Comparison of ENCODE assay signal across 9 cellular contexts in genomic region chr3:23865595-23866396, GRCh38. TPM values are rescaled to one million over a fixed set of nuclear protein-coding genes. Genes with fewer than 3 reads are reported as not detected.
DNase-seq lines count a peak whose midpoint lies in the region; ATAC-seq and TF ChIP-seq lines count a peak whose summit lies in the region.
"Had no signal": no experiment of that assay in that cellular context is flagged by ENCODE, and none has a peak within 500 bp of the region (broad histone marks: within the 10 kb centered on the region; RNA-seq: fewer than 3 reads in every experiment).

No MANE protein-coding gene starts in this region.

- H3K4me1 ChIP-seq in PC-3 (ENCODE audit: insufficient read depth, low read length) (0 out of 2 replicates have a peak, but pooled peaks cover 9% of the 10 kb centered on the region), right cardiac atrium (ENCODE audit: control insufficient read depth, insufficient read depth, low read length) (peaks cover 13% of the 10 kb centered on the region), spleen (peaks cover 19 to 83% (median 38%) of the 10 kb centered on the region in 6 donors)

- no peak overlapping the region for H3K9ac ChIP-seq in PC-3 (ENCODE audit: low read length)

- H3K9me3 ChIP-seq in PC-3 (ENCODE audit: low read length) (no peaks in the 10 kb centered on the region), right cardiac atrium (ENCODE audit: control insufficient read depth, low read length) (no peaks in the 10 kb centered on the region), spleen (no peaks in the 10 kb centered on the region)
- H3K9me3 ChIP-seq: SJSA1 had no signal

- no peaks in the 10 kb centered on the region for H3K9me2 ChIP-seq in PC-3 (replicated peaks; ENCODE audit: low read length)

- H4K20me1 ChIP-seq in PC-3 (ENCODE audit: low read length): peaks cover 31% of the 10 kb centered on the region

- WGBS in right cardiac atrium: 45% methylated on average over 6 of the region's 6 CpGs
- WGBS in spleen, 5 donors: 61 to 73% (median 67%) methylated on average over 6 of the region's 6 CpGs

- no peaks in the 10 kb centered on the region for H3K27me3 ChIP-seq in PC-3 (ENCODE audit: low read length)
- no peaks in the 10 kb centered on the region for H3K27me3 ChIP-seq in right cardiac atrium (ENCODE audit: control insufficient read depth, insufficient read depth)
- no peaks in the 10 kb centered on the region for H3K27me3 ChIP-seq in spleen (replicated peaks in 1 of 7)
- H3K27me3 ChIP-seq: SJSA1 had no signal

- no peak for TF ChIP-seq POLR2A in spleen (IDR thresholded peaks at IDR 0.05)

- no peak overlapping the region for H3K4me3 ChIP-seq in PC-3 (ENCODE audit: low read length)
- H3K4me3 ChIP-seq in right cardiac atrium (ENCODE audit: low read length): no peak overlapping the region
- H3K4me3 ChIP-seq in spleen: no peak overlapping the region
- H3K4me3 ChIP-seq: SJSA1 had no signal

- no peaks in the 10 kb centered on the region for H3F3A ChIP-seq in PC-3 (ENCODE audit: low read length, unreplicated experiment)

- DNase-seq in PC-3: peak; percentile 12
- no peak for DNase-seq in right cardiac atrium
- no peak for DNase-seq in spleen
- DNase-seq in NCI-H524 treated with DMSO at 0.1 percent for 48 hours (lab: John Stamatoyannopoulos, UW): no peak
- no peak for DNase-seq in SIG-M5 treated with dmso at 0.1 percent for 504 hours (lab: John Stamatoyannopoulos, UW; ENCODE audit: unreplicated experiment)
- DNase-seq in cerebellum (ENCODE audit: low spot score): no peak

- no peak overlapping the region for H3K27ac ChIP-seq in PC-3 (ENCODE audit: low read length)
- no peak overlapping the region for H3K27ac ChIP-seq in right cardiac atrium (ENCODE audit: low read length)
- H3K27ac ChIP-seq in spleen: peak overlapping the region in 5 of 8 donors; percentile 1 to 24 (median 11)
- H3K27ac ChIP-seq: SJSA1 had no signal

- no TSS peak for BruUV-seq in PC-3 (replicated peaks; lab: Mats Ljungman, UMichigan)

- peaks cover 3% of the 10 kb centered on the region; the same call in 1 of the 2 replicates for H3K36me3 ChIP-seq in PC-3 (ENCODE audit: low read depth, low read length)
- peaks cover 0 to 11% (median 4%) of the 10 kb centered on the region in 6 donors for H3K36me3 ChIP-seq in spleen
- H3K36me3 ChIP-seq: SJSA1 had no signal

- TF ChIP-seq CTCF in PC-3 (conservative IDR thresholded peaks at IDR 0.05; ENCODE audit: low read depth, low read length) (no peak), spleen (IDR thresholded peaks at IDR 0.05 in 8 of 11, conservative IDR thresholded peaks at IDR 0.05 in 3 of 11) (no peak)

- intact Hi-C loops in PC-3 (cut with micrococcal nuclease): loop anchor here (5.0 kb wide), 1 partner anchor 58 kb away; the partner anchor contains the start of gene UBE2E1
- intact Hi-C loops in right cardiac atrium (cut with DNase I): no loop called here
- intact Hi-C loops in spleen (cut with DNase I; ENCODE audit: low total_unique reads): no loop called here

- H3K4me2 ChIP-seq in PC-3 (ENCODE audit: low read length): no peak overlapping the region

- H3K79me2 ChIP-seq in PC-3 (ENCODE audit: low read length): peaks cover 83% of the 10 kb centered on the region

- no peak overlapping the region for H2AFZ ChIP-seq in PC-3 (ENCODE audit: low read length)

- POLR2A ChIA-PET in PC-3 (lab: Charles Lee; ENCODE audit: unreplicated experiment): no interaction called here

- CTCF ChIA-PET in PC-3 (lab: Charles Lee): interaction anchor here (1.5 kb wide), 1 partner anchor 32 kb away, joined by 3 read pairs; no protein-coding TSS in a partner anchor

- ATAC-seq in GM19023 (IDR thresholded peaks at IDR 0.05; ENCODE audit: unreplicated experiment) (peak; percentile 94), HG02884 (IDR thresholded peaks at IDR 0.05; ENCODE audit: unreplicated experiment) (peak; percentile 86), PC-3 (peak; percentile 46), right cardiac atrium (peak; percentile 50 to 64)

RNA-seq across cellular contexts. Expression of gene NKIRAS1, which starts 51.0 kb away (rescaled TPM):
- total RNA-seq in PC-3 (2014; rRNA removed): 12.7 and 14.9 TPM in 2 replicates
- total RNA-seq in right cardiac atrium: 10 to 100 TPM; 17.2 to 19.1 (median 17.6) TPM
- polyA plus RNA-seq in right cardiac atrium: 15.1 TPM
- total RNA-seq in spleen: 10 to 100 TPM in 2 of 7 donors, 1 to 10 TPM in 5; 6.3 to 14.2 (median 9.2) TPM
- 1 to 10 TPM; 3.5 to 8.1 (median 4.9) TPM for polyA plus RNA-seq in spleen
- total RNA-seq in cerebellum: 23.5 TPM

RNA-seq across cellular contexts. Expression of gene RPL15, which starts 51.1 kb away (rescaled TPM):
- total RNA-seq in PC-3 (2014; rRNA removed): 1,500 and 1,904 TPM in 2 replicates
- 1,000 to 10,000 TPM; 1,027 to 1,202 (median 1,105) TPM for total RNA-seq in right cardiac atrium
- 1,547 TPM for polyA plus RNA-seq in right cardiac atrium
- total RNA-seq in spleen: 1,000 to 10,000 TPM; 1,270 to 1,952 (median 1,638) TPM
- 1,000 to 10,000 TPM; 4,457 to 6,830 (median 5,860) TPM for polyA plus RNA-seq in spleen
- total RNA-seq in cerebellum: 1,353 TPM

Comparison
In these comparisons a context has a peak if more than half of its experiments do, and no peak if none do; other contexts are left out.
1. H3K27ac ChIP-seq: peak in spleen (5 of 8); none in PC-3 (single experiment) and right cardiac atrium (single experiment).
2. Peak in every context shown above with its lines, with median percentiles within 50 percentile points of each other: ATAC-seq.